8 cellular contexts compared by ENCODE assay signal in genomic region chr12:63068857-63069442, GRCh38.
DNase-seq lines count a peak whose midpoint lies in the region; ATAC-seq and TF ChIP-seq lines count a peak whose summit lies in the region.

No MANE protein-coding gene starts in this region.

- CTCF ChIA-PET in PC-3 (lab: Charles Lee): interaction anchor here (0.5 to 1.7 kb wide), 14 partner anchors 97 to 634 kb away, joined by 3 to 19 read pairs (median 4); partner anchors contain the start of gene PPM1H

- H3K27ac Mint-ChIP-seq in progenitor cell of endocrine pancreas: no peak overlapping the region

- H3K36me3 ChIP-seq in PC-3 (ENCODE audit: low read depth, low read length): no peaks in the 10 kb centered on the region

- ATAC-seq in HG03378 (IDR thresholded peaks at IDR 0.05; ENCODE audit: unreplicated experiment) (peak; percentile 61), PC-3 (peak; percentile 48)

- H3K4me3 ChIP-seq in PC-3 (ENCODE audit: low read length) (no peak overlapping the region), epithelial cell of esophagus (ENCODE audit: low read length) (no peak overlapping the region)

- H3K9ac ChIP-seq in PC-3 (ENCODE audit: low read length): no peak overlapping the region

- H3K27ac ChIP-seq in PC-3 (ENCODE audit: low read length): no peak overlapping the region

- no peaks in the 10 kb centered on the region for H3K36me3 Mint-ChIP-seq in progenitor cell of endocrine pancreas (ENCODE audit: insufficient read depth)

- intact Hi-C loops in PC-3 (cut with micrococcal nuclease): loop anchor here (1.0 to 5.0 kb wide), 5 partner anchors 102 to 631 kb away; partner anchors contain the start of gene PPM1H

- in situ Hi-C loops in G401 (cut with HindIII; ENCODE audit: low sequenced_read_pairs): no loop called here

- BruUV-seq in PC-3 (replicated peaks; lab: Mats Ljungman, UMichigan): no TSS peak

- no peak overlapping the region for H3K4me3 Mint-ChIP-seq in progenitor cell of endocrine pancreas (ENCODE audit: low read depth)

- H3K27me3 Mint-ChIP-seq in progenitor cell of endocrine pancreas: no peaks in the 10 kb centered on the region

- peaks cover 12% of the 10 kb centered on the region for H3K4me1 ChIP-seq in PC-3 (ENCODE audit: insufficient read depth, low read length)

- H2AFZ ChIP-seq in PC-3 (ENCODE audit: low read length): no peak overlapping the region

- no peaks in the 10 kb centered on the region for H3K9me3 Mint-ChIP-seq in progenitor cell of endocrine pancreas (ENCODE audit: low read depth)

- H3K4me1 Mint-ChIP-seq in progenitor cell of endocrine pancreas (ENCODE audit: low read depth): peaks cover 7% of the 10 kb centered on the region

- no peaks in the 10 kb centered on the region for H3K9me2 ChIP-seq in PC-3 (replicated peaks; ENCODE audit: low read length)

- H3K79me2 ChIP-seq in PC-3 (ENCODE audit: low read length): no peaks in the 10 kb centered on the region

- no peaks in the 10 kb centered on the region for H3K9me3 ChIP-seq in PC-3 (ENCODE audit: low read length)

- H3F3A ChIP-seq in PC-3 (ENCODE audit: low read length, unreplicated experiment): no peaks in the 10 kb centered on the region

- peak; percentile 75 for DNase-seq in G401 (ENCODE audit: low spot score)
- DNase-seq in PC-3: peak; percentile 87
- peak; percentile 65 for DNase-seq in epithelial cell of esophagus (ENCODE audit: low read depth)
- no peak for DNase-seq in progenitor cell of endocrine pancreas (ENCODE audit: low spot score, unreplicated experiment)
- no peak for DNase-seq in T-helper 9 cell
- no peak for DNase-seq in activated naive CD4-positive, alpha-beta T cell treated with anti-CD3 and anti-CD28 coated beads, Interleukin-2, amount 50 U/mL, for 16 hours
- DNase-seq in activated CD4-positive, CD25-positive, alpha-beta regulatory T cell (lab: John Stamatoyannopoulos, UW): no peak

- H3K27me3 ChIP-seq in PC-3 (ENCODE audit: low read length): no peaks in the 10 kb centered on the region

- no peaks in the 10 kb centered on the region for H4K20me1 ChIP-seq in PC-3 (ENCODE audit: low read length)

- peak; percentile 88 for TF ChIP-seq CTCF in PC-3 (conservative IDR thresholded peaks at IDR 0.05; ENCODE audit: low read depth, low read length)
- peak; percentile 51 for TF ChIP-seq CTCF in epithelial cell of esophagus (IDR thresholded peaks at IDR 0.05; ENCODE audit: insufficient read depth, low read depth, low read length, missing control alignments)
- peak; percentile 74 for TF ChIP-seq CTCF in progenitor cell of endocrine pancreas (IDR thresholded peaks at IDR 0.05; ENCODE audit: unreplicated experiment)

- H3K4me2 ChIP-seq in PC-3 (ENCODE audit: low read length): no peak overlapping the region

- POLR2A ChIA-PET in PC-3 (lab: Charles Lee; ENCODE audit: unreplicated experiment): interaction anchor here (0.6 to 0.7 kb wide), 4 partner anchors 101 to 1335 kb away, joined by 4 to 6 read pairs (median 4); partner anchors contain the start of gene XPOT

Comparison
In these comparisons a context has a peak if more than half of its experiments do, and no peak if none do; other contexts are left out.
1. DNase-seq: peak in G401 (single experiment), PC-3 (single experiment) and epithelial cell of esophagus (single experiment); none in progenitor cell of endocrine pancreas (single experiment), T-helper 9 cell (single experiment), activated naive CD4-positive, alpha-beta T cell treated with anti-CD3 and anti-CD28 coated beads, Interleukin-2, amount 50 U/mL, for 16 hours (single experiment) and activated CD4-positive, CD25-positive, alpha-beta regulatory T cell (0 of 4).
2. Peak in every context shown above with its lines, with median percentiles within 50 percentile points of each other: CTCF ChIP-seq.